16 cellular contexts compared by ENCODE assay signal in the genomic region with DNA sequence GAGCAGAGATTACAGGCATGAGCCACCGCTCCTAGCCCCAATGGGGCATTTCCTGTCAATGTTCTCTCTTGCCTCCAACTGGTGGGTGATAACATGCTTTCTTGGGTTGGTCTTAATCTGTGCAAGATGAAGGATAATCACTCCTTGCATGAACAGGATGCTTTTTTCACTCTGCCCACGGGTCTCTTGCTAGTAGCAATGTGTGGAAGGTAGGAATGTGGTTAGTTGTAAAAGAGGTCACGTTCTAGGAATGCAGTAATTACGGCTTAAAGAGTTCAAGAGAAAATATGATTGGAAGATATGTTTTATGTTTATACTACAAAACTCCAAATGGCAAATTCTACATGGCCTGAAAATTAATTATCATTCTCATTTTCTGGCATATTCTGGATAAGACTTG. TPM values are rescaled to one million over a fixed set of nuclear protein-coding genes. Genes with fewer than 3 reads are reported as not detected.
DNase-seq lines count a peak whose midpoint lies in the region; ATAC-seq and TF ChIP-seq lines count a peak whose summit lies in the region.
"Had no signal": no experiment of that assay in that cellular context is flagged by ENCODE, and none has a peak within 500 bp of the region (broad histone marks: within the 10 kb centered on the region; RNA-seq: fewer than 3 reads in every experiment).

No MANE protein-coding gene starts in this region.

- H3K18ac ChIP-seq in IMR-90 (ENCODE audit: low read depth, low read length), result no peak overlapping the region
- H3K18ac ChIP-seq in trophoblast cell (ENCODE audit: low read length), result no peak overlapping the region

- no peak overlapping the region for H2AFZ ChIP-seq in IMR-90 (replicated peaks; ENCODE audit: low read length, poor library complexity)
- no peak overlapping the region for H2AFZ ChIP-seq in trophoblast cell (ENCODE audit: insufficient read depth, low read length, poor library complexity)
- no peak overlapping the region for H2AFZ ChIP-seq in neural progenitor cell (replicated peaks)

- H3K4me2 ChIP-seq in IMR-90 (ENCODE audit: low read depth, low read length) (no peak overlapping the region), trophoblast cell (ENCODE audit: low read length) (no peak overlapping the region), neural progenitor cell (no peak overlapping the region)
- H3K4me2 ChIP-seq: A549, BLaER1, KMS-11 had no signal

- no peak overlapping the region; a peak in 1 of 4 replicates for H4K8ac ChIP-seq in IMR-90 (ENCODE audit: low read depth in 2 of 2, low read length in 2 of 2)
- H4K8ac ChIP-seq in trophoblast cell (ENCODE audit: low read depth, low read length), result no peak overlapping the region

- H4K5ac ChIP-seq in IMR-90 (ENCODE audit: low read depth, low read length), result no peak overlapping the region

- H3K9me1 ChIP-seq in IMR-90 (ENCODE audit: insufficient read depth, low read length), result no peaks in the 10 kb centered on the region

- no peak overlapping the region for H2BK15ac ChIP-seq in IMR-90 (ENCODE audit: low read depth, low read length)

- no peak overlapping the region for H4K12ac ChIP-seq in trophoblast cell (ENCODE audit: low read depth, low read length)

- WGBS in IMR-90 (ENCODE audit: extremely low coverage in 2 of 2, insufficient read length in 1 of 2), 2 experiments, result no CpG with 5 or more reads among the region's 4 CpGs
- 100% methylated on average over 2 of the region's 4 CpGs for whole genome bisulfite sequencing in trophoblast cell (ENCODE audit: extremely low coverage, insufficient coverage, insufficient read length)

- H3K9me3 ChIP-seq in IMR-90 (ENCODE audit: control insufficient read depth, insufficient read depth, low read length) (no peaks in the 10 kb centered on the region), trophoblast cell (ENCODE audit: insufficient read depth, low read depth, low read length) (no peaks in the 10 kb centered on the region), neural progenitor cell (ENCODE audit: low read depth) (no peaks in the 10 kb centered on the region)

- no peak overlapping the region for H2AK9ac ChIP-seq in IMR-90 (replicated peaks; ENCODE audit: low read depth, low read length, poor library complexity)

- H3K23ac ChIP-seq in IMR-90 (ENCODE audit: low read depth, low read length) (no peak overlapping the region), trophoblast cell (ENCODE audit: low read length) (no peak overlapping the region)

- H3K4me3 ChIP-seq in IMR-90 (ENCODE audit: insufficient read depth, low read depth, low read length) (no peak overlapping the region), fibroblast of mammary gland (ENCODE audit: control insufficient read depth, low read depth, low read length) (no peak overlapping the region), trophoblast cell (ENCODE audit: low read depth, low read length) (no peak overlapping the region), neural progenitor cell (no peak overlapping the region)
- H3K4me3 ChIP-seq: A549, BLaER1 had no signal

- H3K36me3 ChIP-seq in IMR-90 (ENCODE audit: control insufficient read depth, insufficient read depth, low read length) (no peaks in the 10 kb centered on the region), trophoblast cell (ENCODE audit: control insufficient read depth in 1 of 2, insufficient read depth in 2 of 2, low read length in 2 of 2) (no peaks in the 10 kb centered on the region), neural progenitor cell (no peaks in the 10 kb centered on the region)
- H3K36me3 ChIP-seq: BLaER1 had no signal

- H3K79me2 ChIP-seq in trophoblast cell (ENCODE audit: control insufficient read depth, insufficient read depth, low read length, poor library complexity) (no peaks in the 10 kb centered on the region), neural progenitor cell (ENCODE audit: low read depth) (no peaks in the 10 kb centered on the region)

- H3K27ac Mint-ChIP-seq in neural progenitor cell, result no peak overlapping the region
- no peak overlapping the region for H3K27ac Mint-ChIP-seq in activated CD4-positive, alpha-beta memory T cell treated with anti-CD3 and anti-CD28 coated beads, Interleukin-2, amount 10 ng/mL, durations not matched to agents 7 days and 5 days

- in situ Hi-C loops in IMR-90 (cut with MboI; ENCODE audit: low sequenced_read_pairs), result no loop called here

- dilution Hi-C loops in IMR-90 (cut with HindIII; ENCODE audit: low sequenced_read_pairs, unreplicated experiment), result no loop called here

- peak; percentile 38 for DNase-seq in EL
- peak; percentile 58 for DNase-seq in IMR-90
- DNase-seq in fibroblast of mammary gland (ENCODE audit: low read depth), result peak; percentile 18
- DNase-seq in trophoblast cell, result peak; percentile 18 to 64
- DNase-seq in neural progenitor cell (ENCODE audit: low spot score), result no peak
- no peak for DNase-seq in activated CD4-positive, alpha-beta memory T cell treated with anti-CD3 and anti-CD28 coated beads, Interleukin-2, amount 10 ng/mL, durations not matched to agents 7 days and 5 days
- DNase-seq in stimulated activated CD4-positive, alpha-beta T cell treated with anti-CD3 and anti-CD28 coated beads, Interleukin-2, amount 100 ng/mL, for 48 hours, result no peak
- DNase-seq: Calu3, DMS 273 treated with DMSO at 0.1 percent for 48 hours, GF-D8 had no signal

- H3K56ac ChIP-seq in IMR-90 (ENCODE audit: extremely low read depth, insufficient read depth, low read length), result no peak overlapping the region

- H3K27me3 ChIP-seq in IMR-90 (ENCODE audit: control insufficient read depth, insufficient read depth, low read length), result no peaks in the 10 kb centered on the region
- no peaks in the 10 kb centered on the region for H3K27me3 ChIP-seq in trophoblast cell (ENCODE audit: insufficient read depth, low read length)
- no peaks in the 10 kb centered on the region for H3K27me3 ChIP-seq in neural progenitor cell
- H3K27me3 ChIP-seq: BLaER1 had no signal

- H2BK120ac ChIP-seq in IMR-90 (ENCODE audit: low read depth, low read length), result no peak overlapping the region
- no peak overlapping the region for H2BK120ac ChIP-seq in trophoblast cell (ENCODE audit: insufficient read depth, low read length, poor library complexity)

- no peaks in the 10 kb centered on the region for H3K36me3 Mint-ChIP-seq in neural progenitor cell
- no peaks in the 10 kb centered on the region for H3K36me3 Mint-ChIP-seq in activated CD4-positive, alpha-beta memory T cell treated with anti-CD3 and anti-CD28 coated beads, Interleukin-2, amount 10 ng/mL, durations not matched to agents 7 days and 5 days (ENCODE audit: low read depth)

- intact Hi-C loops in IMR-90 (cut with micrococcal nuclease), result no loop called here

- H3K14ac ChIP-seq in IMR-90 (replicated peaks; ENCODE audit: low read depth, low read length) (no peak overlapping the region; the same call in 1 of the 2 replicates), trophoblast cell (ENCODE audit: low read length) (no peak overlapping the region)

- no peak for TF ChIP-seq RAD21 in IMR-90 (IDR thresholded peaks at IDR 0.05; ENCODE audit: low read length)

- H3K4ac ChIP-seq in IMR-90 (ENCODE audit: low read depth, low read length), result no peak overlapping the region
- H3K4ac ChIP-seq in trophoblast cell (ENCODE audit: low read depth, low read length), result no peak overlapping the region

- H3K9ac ChIP-seq in IMR-90 (ENCODE audit: low read depth, low read length), result no peak overlapping the region
- no peak overlapping the region for H3K9ac ChIP-seq in trophoblast cell (ENCODE audit: low read length)
- no peak overlapping the region for H3K9ac ChIP-seq in neural progenitor cell
- H3K9ac ChIP-seq: BLaER1, KMS-11 had no signal

- no peaks in the 10 kb centered on the region for H3K27me3 Mint-ChIP-seq in neural progenitor cell (ENCODE audit: insufficient read depth, low read depth)
- peaks cover 10% of the 10 kb centered on the region for H3K27me3 Mint-ChIP-seq in activated CD4-positive, alpha-beta memory T cell treated with anti-CD3 and anti-CD28 coated beads, Interleukin-2, amount 10 ng/mL, durations not matched to agents 7 days and 5 days

- peak overlapping the region; percentile 93 for H2BK5ac ChIP-seq in IMR-90 (ENCODE audit: low read depth, low read length, poor library complexity, severe bottlenecking)
- no peak overlapping the region for H2BK5ac ChIP-seq in trophoblast cell (ENCODE audit: low read depth, low read length, poor library complexity)

- no peak overlapping the region for H2AK5ac ChIP-seq in IMR-90 (ENCODE audit: low read depth, low read length)
- H2AK5ac ChIP-seq in trophoblast cell (ENCODE audit: low read length), result no peak overlapping the region

- no peak for ATAC-seq in IMR-90 (ENCODE audit: low read depth)
- ATAC-seq: A549, HCT116 had no signal

- no peaks in the 10 kb centered on the region for H3F3A ChIP-seq in neural progenitor cell (ENCODE audit: low read depth)

- H3K4me1 ChIP-seq in IMR-90 (ENCODE audit: control insufficient read depth, insufficient read depth, low read length), result peaks cover 5% of the 10 kb centered on the region
- no peaks in the 10 kb centered on the region for H3K4me1 ChIP-seq in trophoblast cell (ENCODE audit: control insufficient read depth in 1 of 2, insufficient read depth in 2 of 2, low read length in 2 of 2)
- H3K4me1 ChIP-seq in neural progenitor cell, result no peaks in the 10 kb centered on the region
- H3K4me1 ChIP-seq: A549 had no signal

- H3K4me3 Mint-ChIP-seq in neural progenitor cell, result no peak overlapping the region
- H3K4me3 Mint-ChIP-seq in activated CD4-positive, alpha-beta memory T cell treated with anti-CD3 and anti-CD28 coated beads, Interleukin-2, amount 10 ng/mL, durations not matched to agents 7 days and 5 days, result no peak overlapping the region

- H4K20me1 ChIP-seq in IMR-90 (ENCODE audit: insufficient read depth, low read length) (no peaks in the 10 kb centered on the region), neural progenitor cell (ENCODE audit: low read depth) (no peaks in the 10 kb centered on the region)
- H4K20me1 ChIP-seq: BLaER1 had no signal

- BruUV-seq in IMR-90 (replicated peaks; lab: Mats Ljungman, UMichigan), result no TSS peak

- TF ChIP-seq POLR2A in IMR-90 (IDR thresholded peaks at IDR 0.05; ENCODE audit: low read depth, low read length), result no peak

- CTCF ChIA-PET in IMR-90 (lab: Yijun Ruan, JAX), result no interaction called here
- CTCF ChIA-PET in activated CD4-positive, alpha-beta memory T cell treated with anti-CD3 and anti-CD28 coated beads, Interleukin-2, amount 10 ng/mL, durations not matched to agents 7 days and 5 days (lab: Charles Lee), result no interaction called here

- TF ChIP-seq CTCF in IMR-90 (conservative IDR thresholded peaks at IDR 0.05; ENCODE audit: low read depth, low read length), result no peak
- no peak for TF ChIP-seq CTCF in fibroblast of mammary gland (conservative IDR thresholded peaks at IDR 0.05; ENCODE audit: control insufficient read depth, insufficient read depth, low read depth, low read length)
- no peak for TF ChIP-seq CTCF in neural progenitor cell (IDR thresholded peaks at IDR 0.05)

- POLR2A ChIA-PET in IMR-90 (lab: Charles Lee; ENCODE audit: unreplicated experiment), result no interaction called here
- POLR2A ChIA-PET in activated CD4-positive, alpha-beta memory T cell treated with anti-CD3 and anti-CD28 coated beads, Interleukin-2, amount 10 ng/mL, durations not matched to agents 7 days and 5 days (lab: Charles Lee), result no interaction called here

- H3K79me1 ChIP-seq in IMR-90 (ENCODE audit: low read depth in 1 of 2, low read length in 2 of 2) (no peaks in the 10 kb centered on the region), trophoblast cell (ENCODE audit: low read length) (no peaks in the 10 kb centered on the region)

- H3K4me1 Mint-ChIP-seq in neural progenitor cell, result no peaks in the 10 kb centered on the region
- H3K4me1 Mint-ChIP-seq in activated CD4-positive, alpha-beta memory T cell treated with anti-CD3 and anti-CD28 coated beads, Interleukin-2, amount 10 ng/mL, durations not matched to agents 7 days and 5 days, result no peaks in the 10 kb centered on the region

- H3K9me3 Mint-ChIP-seq in neural progenitor cell, result no peaks in the 10 kb centered on the region
- H3K9me3 Mint-ChIP-seq in activated CD4-positive, alpha-beta memory T cell treated with anti-CD3 and anti-CD28 coated beads, Interleukin-2, amount 10 ng/mL, durations not matched to agents 7 days and 5 days, result no peaks in the 10 kb centered on the region

- no peak overlapping the region for H2BK12ac ChIP-seq in trophoblast cell (ENCODE audit: low read length)

- H4K91ac ChIP-seq in IMR-90 (ENCODE audit: insufficient read depth, low read depth, low read length) (no peak overlapping the region), trophoblast cell (ENCODE audit: low read depth, low read length) (no peak overlapping the region)

- H2BK20ac ChIP-seq in IMR-90 (ENCODE audit: low read depth, low read length), result no peak overlapping the region

- H3K27ac ChIP-seq in IMR-90 (ENCODE audit: insufficient read depth, low read length), result no peak overlapping the region
- no peak overlapping the region for H3K27ac ChIP-seq in trophoblast cell (ENCODE audit: low read depth, low read length)
- no peak overlapping the region for H3K27ac ChIP-seq in neural progenitor cell
- H3K27ac ChIP-seq: A549, BLaER1, KMS-11 had no signal

RNA-seq across cellular contexts. Expression of a gene that starts 10.5 kb away (rescaled TPM):
- total RNA-seq in IMR-90 (2012; rRNA removed), result not detected in 2 replicates
- polyA plus RNA-seq in IMR-90 (2012; rRNA removed), result not detected in 2 replicates
- not detected in 2 replicates for polyA plus RNA-seq in IMR-90 (2012; cell fraction: cytosol; rRNA removed)
- polyA plus RNA-seq in IMR-90 (2012; cell fraction: nucleus; rRNA removed; ENCODE audit: low replicate concordance), result not detected in 2 replicates
- 0.08 and 0.19 TPM in 2 replicates for polyA plus RNA-seq in trophoblast cell (2013)
- not detected in 2 replicates for total RNA-seq in neural progenitor cell (ENCODE audit: low replicate concordance)
- under 1 TPM in 1 of 2 experiments, not detected in 1; 0.50 TPM for total RNA-seq in activated CD4-positive, alpha-beta memory T cell treated with anti-CD3 and anti-CD28 coated beads, Interleukin-2, amount 10 ng/mL, durations not matched to agents 7 days and 5 days
- total RNA-seq: HT1080 had no signal
- polyA plus RNA-seq: A549, AG04450 had no signal

RNA-seq across cellular contexts. Expression of a gene that starts 45.0 kb away (rescaled TPM):
- total RNA-seq in IMR-90 (2012; rRNA removed) (not detected in 2 replicates), neural progenitor cell (ENCODE audit: low replicate concordance) (not detected in 2 replicates)
- polyA plus RNA-seq in IMR-90 (2012; rRNA removed), result not detected in 2 replicates
- not detected in 2 replicates for polyA plus RNA-seq in IMR-90 (2012; cell fraction: cytosol; rRNA removed)
- not detected in 2 replicates for polyA plus RNA-seq in IMR-90 (2012; cell fraction: nucleus; rRNA removed; ENCODE audit: low replicate concordance)
- polyA plus RNA-seq in trophoblast cell (2013), result not detected in 2 replicates
- not detected for total RNA-seq in activated CD4-positive, alpha-beta memory T cell treated with anti-CD3 and anti-CD28 coated beads, Interleukin-2, amount 10 ng/mL, durations not matched to agents 7 days and 5 days
- total RNA-seq: Calu3, HT1080 had no signal
- polyA plus RNA-seq: A549, AG04450 had no signal

RNA-seq across cellular contexts. Expression of a gene that starts 46.6 kb away (rescaled TPM):
- total RNA-seq in IMR-90 (2012; rRNA removed) (60.3 and 68.8 TPM in 2 replicates), neural progenitor cell (ENCODE audit: low replicate concordance) (43.6 and 50.6 TPM in 2 replicates)
- polyA plus RNA-seq in IMR-90 (2012; rRNA removed), result 49.0 and 53.4 TPM in 2 replicates
- 21.6 and 34.3 TPM in 2 replicates for polyA plus RNA-seq in IMR-90 (2012; cell fraction: cytosol; rRNA removed)
- polyA plus RNA-seq in IMR-90 (2012; cell fraction: nucleus; rRNA removed; ENCODE audit: low replicate concordance), result 37.0 and 143 TPM in 2 replicates
- polyA plus RNA-seq in trophoblast cell (2013), result 40.7 and 41.3 TPM in 2 replicates
- 100 to 1,000 TPM; 207 to 210 TPM for total RNA-seq in activated CD4-positive, alpha-beta memory T cell treated with anti-CD3 and anti-CD28 coated beads, Interleukin-2, amount 10 ng/mL, durations not matched to agents 7 days and 5 days

RNA-seq across cellular contexts. Expression of a gene that starts 54.6 kb away (rescaled TPM):
- total RNA-seq in IMR-90 (2012; rRNA removed), result 15.0 and 15.2 TPM in 2 replicates
- 27.2 and 27.8 TPM in 2 replicates for polyA plus RNA-seq in IMR-90 (2012; rRNA removed)
- 13.3 and 24.4 TPM in 2 replicates for polyA plus RNA-seq in IMR-90 (2012; cell fraction: cytosol; rRNA removed)
- polyA plus RNA-seq in IMR-90 (2012; cell fraction: nucleus; rRNA removed; ENCODE audit: low replicate concordance), result 70.6 and 153 TPM in 2 replicates
- 22.1 and 23.5 TPM in 2 replicates for polyA plus RNA-seq in trophoblast cell (2013)
- total RNA-seq in neural progenitor cell (ENCODE audit: low replicate concordance), result 24.1 and 35.3 TPM in 2 replicates
- total RNA-seq in activated CD4-positive, alpha-beta memory T cell treated with anti-CD3 and anti-CD28 coated beads, Interleukin-2, amount 10 ng/mL, durations not matched to agents 7 days and 5 days, result 10 to 100 TPM; 39.5 to 42.9 TPM

Comparison
In these comparisons a context has a peak if more than half of its experiments do, and no peak if none do; other contexts are left out.
1. DNase-seq: peak in EL (single experiment), IMR-90 (single experiment), fibroblast of mammary gland (single experiment) and trophoblast cell (2 of 2); none in neural progenitor cell (single experiment), activated CD4-positive, alpha-beta memory T cell treated with anti-CD3 and anti-CD28 coated beads, Interleukin-2, amount 10 ng/mL, durations not matched to agents 7 days and 5 days (single experiment) and stimulated activated CD4-positive, alpha-beta T cell treated with anti-CD3 and anti-CD28 coated beads, Interleukin-2, amount 100 ng/mL, for 48 hours (0 of 2).